ENCODE assay signal across 7 cellular contexts in genomic region chrX:56728321-56728720, GRCh38. TPM values are rescaled to one million over a fixed set of nuclear protein-coding genes. Genes with fewer than 3 reads are reported as not detected.
A peak's percentile ranks its signal among the peaks of the same experiment; 100 is the strongest.
DNase-seq lines count a peak whose midpoint lies in the region; ATAC-seq and TF ChIP-seq lines count a peak whose summit lies in the region.

No MANE protein-coding gene starts in this region.

- no peak for DNase-seq in LNCaP clone FGC (ENCODE audit: low read depth)
- no peak for DNase-seq in brain microvascular endothelial cell
- no peak for DNase-seq in neuronal stem cell (ENCODE audit: low spot score)
- DNase-seq in mesenteric fat pad (ENCODE audit: low spot score) = no peak
- no peak for DNase-seq in effector memory CD8-positive, alpha-beta T cell

- peak overlapping the region in 1 of 2 donors; percentile 26 for H3K27ac Mint-ChIP-seq in effector memory CD8-positive, alpha-beta T cell

- no peak overlapping the region for H3K4me2 ChIP-seq in neuronal stem cell (ENCODE audit: insufficient read depth, low read length, poor library complexity, severe bottlenecking)

- H3K9me3 ChIP-seq in neuronal stem cell (replicated peaks in 1 of 2; ENCODE audit: control insufficient read depth in 2 of 2, insufficient read depth in 1 of 2, low read depth in 1 of 2, low read length in 2 of 2) = no peaks in the 10 kb centered on the region

- no peak overlapping the region for H3K9ac ChIP-seq in neuronal stem cell (ENCODE audit: low read depth, low read length, poor library complexity)

- no peak overlapping the region for H4K8ac ChIP-seq in neuronal stem cell (ENCODE audit: low read depth, low read length)

- no peaks in the 10 kb centered on the region for H3K4me1 ChIP-seq in neuronal stem cell (ENCODE audit: control insufficient read depth in 2 of 2, insufficient read depth in 1 of 2, low read depth in 1 of 2, low read length in 2 of 2)

- no peaks in the 10 kb centered on the region for H3K36me3 ChIP-seq in brain microvascular endothelial cell (replicated peaks)
- peaks cover 0 to 5% of the 10 kb centered on the region in 2 donors for H3K36me3 ChIP-seq in neuronal stem cell (replicated peaks in 1 of 2; ENCODE audit: control insufficient read depth in 2 of 2, insufficient read depth in 2 of 2, low read length in 2 of 2)

- H3K27ac ChIP-seq in brain microvascular endothelial cell (no peak overlapping the region), neuronal stem cell (replicated peaks; ENCODE audit: low read length) (no peak overlapping the region)

- no peak overlapping the region for H2BK5ac ChIP-seq in neuronal stem cell (ENCODE audit: low read length)

- no peak overlapping the region for H3K14ac ChIP-seq in neuronal stem cell (ENCODE audit: low read length)

- H3K18ac ChIP-seq in neuronal stem cell (ENCODE audit: low read length) = no peak overlapping the region

- H3K27me3 ChIP-seq in brain microvascular endothelial cell (replicated peaks) (no peaks in the 10 kb centered on the region), neuronal stem cell (ENCODE audit: control insufficient read depth in 3 of 3, insufficient read depth in 3 of 3, low read depth in 1 of 3, low read length in 3 of 3) (peaks cover 0 to 3% (median 0%) of the 10 kb centered on the region in 3 experiments)

- no peak overlapping the region for H3K23ac ChIP-seq in neuronal stem cell (ENCODE audit: low read depth, low read length, poor library complexity)

- no CpG with 5 or more reads among the region's 2 CpGs for WGBS in neuronal stem cell (ENCODE audit: extremely low coverage in 2 of 2, insufficient read length in 2 of 2, insufficient replicate concordance in 1 of 2), 2 donors

- peak overlapping the region; percentile 88 for H2AFZ ChIP-seq in neuronal stem cell (ENCODE audit: low read length)

- no peak overlapping the region for H4K91ac ChIP-seq in neuronal stem cell (ENCODE audit: low read depth, low read length, poor library complexity)

- no peak for TF ChIP-seq CTCF in LNCaP clone FGC (IDR thresholded peaks at IDR 0.05; ENCODE audit: control insufficient read depth, extremely low read depth, insufficient read depth)
- TF ChIP-seq CTCF in brain microvascular endothelial cell (IDR thresholded peaks at IDR 0.05; ENCODE audit: low read depth, low read length, missing control alignments) = no peak

- peaks cover 2 to 14% of the 10 kb centered on the region in 2 donors for H3K4me1 Mint-ChIP-seq in effector memory CD8-positive, alpha-beta T cell (ENCODE audit: low read depth in 2 of 2)

- no peak overlapping the region for H2BK120ac ChIP-seq in neuronal stem cell (ENCODE audit: low read depth, low read length)

- no peak overlapping the region for H2BK15ac ChIP-seq in neuronal stem cell (ENCODE audit: low read length)

- H3K4me3 Mint-ChIP-seq in effector memory CD8-positive, alpha-beta T cell = peak overlapping the region in 1 of 2 donors; percentile 89

- no peak overlapping the region for H2AK5ac ChIP-seq in neuronal stem cell (ENCODE audit: low read depth, low read length)

- H3K4me3 ChIP-seq in LNCaP clone FGC (ENCODE audit: low read depth, low read length) (peak overlapping the region; percentile 70), brain microvascular endothelial cell (ENCODE audit: low read depth, low read length) (peak overlapping the region; percentile 65), neuronal stem cell (ENCODE audit: low read length in 2 of 2) (peak overlapping the region in 1 of 2 donors; percentile 85)

- peaks cover 11% of the 10 kb centered on the region for H3K36me3 Mint-ChIP-seq in effector memory CD8-positive, alpha-beta T cell (ENCODE audit: insufficient read depth)

- H3K4ac ChIP-seq in neuronal stem cell (ENCODE audit: low read length) = no peak overlapping the region

- H2BK12ac ChIP-seq in neuronal stem cell (ENCODE audit: low read length) = no peak overlapping the region

- in situ Hi-C loops in brain microvascular endothelial cell (cut with HindIII; ENCODE audit: low pct_ligation_motif_present, low sequenced_read_pairs) = no loop called here

- no peaks in the 10 kb centered on the region for H3K79me1 ChIP-seq in neuronal stem cell (ENCODE audit: low read depth, low read length)

- ATAC-seq in GM18909 (IDR thresholded peaks at IDR 0.05; ENCODE audit: poor library complexity, unreplicated experiment) (peak; percentile 45), GM18873 (IDR thresholded peaks at IDR 0.05; ENCODE audit: low FRiP score, unreplicated experiment) (no peak)
- ATAC-seq in effector memory CD8-positive, alpha-beta T cell (replicated peaks) = no peak

- H3K9me3 Mint-ChIP-seq in effector memory CD8-positive, alpha-beta T cell = no peaks in the 10 kb centered on the region

- no peaks in the 10 kb centered on the region for H3K27me3 Mint-ChIP-seq in effector memory CD8-positive, alpha-beta T cell

RNA-seq across cellular contexts. Expression of gene NBDY, which starts 0.7 kb away (rescaled TPM):
- 113 TPM for polyA plus RNA-seq in neuronal stem cell (2013, experiment 1 of 2)
- 111 TPM for polyA plus RNA-seq in neuronal stem cell (2013, experiment 2 of 2)
- total RNA-seq in mesenteric fat pad = 25.1 TPM
